1 cellular context compared by ENCODE assay signal in the genomic region with DNA sequence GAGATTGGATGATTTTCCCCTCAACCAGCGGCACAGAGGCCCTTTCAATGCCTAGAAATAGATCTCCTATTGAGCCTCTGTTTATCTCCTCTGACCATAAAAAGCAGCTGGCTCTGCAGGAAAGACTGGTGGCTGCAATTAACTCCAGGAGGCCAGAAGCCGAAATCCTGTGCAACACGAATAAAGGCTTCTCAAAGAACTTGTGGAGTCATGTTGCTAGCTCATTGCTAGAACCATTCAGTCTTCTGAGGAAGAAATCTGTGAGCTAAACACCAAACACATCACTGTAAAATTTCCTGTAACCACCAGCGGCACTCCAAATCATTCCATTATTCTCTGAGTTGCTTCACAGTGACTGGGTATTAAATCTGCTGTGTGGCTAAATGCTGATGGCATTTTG.
TF ChIP-seq lines count a peak whose summit lies in the region.

No MANE protein-coding gene starts in this region.

TF ChIP-seq in WTC11, 78 proteins besides CTCF, POLR2A, EP300 and RAD21 (continued from another document):
- TF ChIP-seq, protein P1, sequence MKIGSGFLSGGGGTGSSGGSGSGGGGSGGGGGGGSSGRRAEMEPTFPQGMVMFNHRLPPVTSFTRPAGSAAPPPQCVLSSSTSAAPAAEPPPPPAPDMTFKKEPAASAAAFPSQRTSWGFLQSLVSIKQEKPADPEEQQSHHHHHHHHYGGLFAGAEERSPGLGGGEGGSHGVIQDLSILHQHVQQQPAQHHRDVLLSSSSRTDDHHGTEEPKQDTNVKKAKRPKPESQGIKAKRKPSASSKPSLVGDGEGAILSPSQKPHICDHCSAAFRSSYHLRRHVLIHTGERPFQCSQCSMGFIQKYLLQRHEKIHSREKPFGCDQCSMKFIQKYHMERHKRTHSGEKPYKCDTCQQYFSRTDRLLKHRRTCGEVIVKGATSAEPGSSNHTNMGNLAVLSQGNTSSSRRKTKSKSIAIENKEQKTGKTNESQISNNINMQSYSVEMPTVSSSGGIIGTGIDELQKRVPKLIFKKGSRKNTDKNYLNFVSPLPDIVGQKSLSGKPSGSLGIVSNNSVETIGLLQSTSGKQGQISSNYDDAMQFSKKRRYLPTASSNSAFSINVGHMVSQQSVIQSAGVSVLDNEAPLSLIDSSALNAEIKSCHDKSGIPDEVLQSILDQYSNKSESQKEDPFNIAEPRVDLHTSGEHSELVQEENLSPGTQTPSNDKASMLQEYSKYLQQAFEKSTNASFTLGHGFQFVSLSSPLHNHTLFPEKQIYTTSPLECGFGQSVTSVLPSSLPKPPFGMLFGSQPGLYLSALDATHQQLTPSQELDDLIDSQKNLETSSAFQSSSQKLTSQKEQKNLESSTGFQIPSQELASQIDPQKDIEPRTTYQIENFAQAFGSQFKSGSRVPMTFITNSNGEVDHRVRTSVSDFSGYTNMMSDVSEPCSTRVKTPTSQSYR (CRISPR knock-in tag; IDR thresholded peaks at IDR 0.05): no peak
- TF ChIP-seq NR2C2 (CRISPR knock-in tag; IDR thresholded peaks at IDR 0.05) (no peak), NR3C1 (CRISPR knock-in tag; conservative IDR thresholded peaks at IDR 0.05; ENCODE audit: low read depth) (no peak), CBFB (CRISPR knock-in tag; IDR thresholded peaks at IDR 0.05; ENCODE audit: low read depth) (no peak), CREM (CRISPR knock-in tag; IDR thresholded peaks at IDR 0.05) (no peak), JUN (CRISPR knock-in tag; IDR thresholded peaks at IDR 0.05) (no peak), GTF2I (CRISPR knock-in tag; conservative IDR thresholded peaks at IDR 0.05) (no peak)
- TF ChIP-seq, protein P2, sequence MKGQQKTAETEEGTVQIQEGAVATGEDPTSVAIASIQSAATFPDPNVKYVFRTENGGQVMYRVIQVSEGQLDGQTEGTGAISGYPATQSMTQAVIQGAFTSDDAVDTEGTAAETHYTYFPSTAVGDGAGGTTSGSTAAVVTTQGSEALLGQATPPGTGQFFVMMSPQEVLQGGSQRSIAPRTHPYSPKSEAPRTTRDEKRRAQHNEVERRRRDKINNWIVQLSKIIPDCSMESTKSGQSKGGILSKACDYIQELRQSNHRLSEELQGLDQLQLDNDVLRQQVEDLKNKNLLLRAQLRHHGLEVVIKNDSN (CRISPR knock-in tag; IDR thresholded peaks at IDR 0.05): no peak
